Comparison of ENCODE assay signal across 8 cellular contexts in genomic region chr3:156291269-156292123, GRCh38.
DNase-seq lines count a peak whose midpoint lies in the region; ATAC-seq and TF ChIP-seq lines count a peak whose summit lies in the region.

No MANE protein-coding gene starts in this region.

- H3K9me3 ChIP-seq in ES-I3 (ENCODE audit: control insufficient read depth, insufficient read depth, low read length) (no peaks in the 10 kb centered on the region), lower lobe of right lung (no peaks in the 10 kb centered on the region), transverse colon (no peaks in the 10 kb centered on the region)

- H3K4me3 ChIP-seq in lower lobe of right lung (peak overlapping the region; percentile 33), transverse colon (peak overlapping the region in 3 of 4 donors; percentile 15 to 47 (median 20))

- H3K27me3 Mint-ChIP-seq in chondrocyte (ENCODE audit: low read depth) = peaks cover 48% of the 10 kb centered on the region

- H3K9ac ChIP-seq in ES-I3 (ENCODE audit: low read depth, low read length) = peak overlapping the region; percentile 26; the same call in 1 of the 2 replicates

- no peaks in the 10 kb centered on the region for H3K4me1 ChIP-seq in ES-I3 (ENCODE audit: insufficient read depth, low read length)
- peaks cover 12% of the 10 kb centered on the region for H3K4me1 ChIP-seq in lower lobe of right lung
- H3K4me1 ChIP-seq in transverse colon = peaks cover 0 to 9% (median 6%) of the 10 kb centered on the region in 4 donors

- DNase-seq in NCI-H1694 treated with DMSO at 0.1 percent for 48 hours (lab: John Stamatoyannopoulos, UW) (peak; percentile 57), chondrocyte (ENCODE audit: low spot score) (no peak), lower lobe of right lung (no peak), transverse colon (no peak), midbrain (lab: John Stamatoyannopoulos, UW) (no peak)

- TF ChIP-seq CTCF in chondrocyte (IDR thresholded peaks at IDR 0.05) (no peak), lower lobe of right lung (IDR thresholded peaks at IDR 0.05) (no peak), transverse colon (IDR thresholded peaks at IDR 0.05) (no peak)

- H3K36me3 ChIP-seq in ES-I3 (ENCODE audit: insufficient read depth, low read length) (no peaks in the 10 kb centered on the region), lower lobe of right lung (no peaks in the 10 kb centered on the region), transverse colon (no peaks in the 10 kb centered on the region)

- H3K27me3 ChIP-seq in lower lobe of right lung (ENCODE audit: low read depth) = peaks cover 45% of the 10 kb centered on the region
- peaks cover 43% of the 10 kb centered on the region for H3K27me3 ChIP-seq in transverse colon

- H3K27ac ChIP-seq in lower lobe of right lung (no peak overlapping the region), transverse colon (no peak overlapping the region)

- no peaks in the 10 kb centered on the region for H3K9me3 Mint-ChIP-seq in chondrocyte (ENCODE audit: low read depth)

- no peak for TF ChIP-seq EP300 in transverse colon (IDR thresholded peaks at IDR 0.05; ENCODE audit: low read depth)

- peak overlapping the region; percentile 67 for H3K4me3 Mint-ChIP-seq in chondrocyte (ENCODE audit: unreplicated experiment)

- WGBS in transverse colon (ENCODE audit: low coverage in 1 of 2), 2 donors = 14% methylated on average over 45 of the region's 51 CpGs; no CpG with 5 or more reads in 1 of the 2 donors

- ATAC-seq in lower lobe of right lung (peak; percentile 43 to 50), HG02610 (IDR thresholded peaks at IDR 0.05; ENCODE audit: unreplicated experiment) (no peak), GM19463 (IDR thresholded peaks at IDR 0.05; ENCODE audit: unreplicated experiment) (no peak)

- no peak for TF ChIP-seq POLR2A in transverse colon (IDR thresholded peaks at IDR 0.05)

- peaks cover 11% of the 10 kb centered on the region for H3K4me1 Mint-ChIP-seq in chondrocyte (ENCODE audit: low read depth)

- peaks cover 3% of the 10 kb centered on the region for H3K36me3 Mint-ChIP-seq in chondrocyte (ENCODE audit: low read depth)

- H3K27ac Mint-ChIP-seq in chondrocyte (ENCODE audit: unreplicated experiment) = no peak overlapping the region

- in situ Hi-C loops in transverse colon (cut with MboI; ENCODE audit: low pct_ligation_motif_present in 1 of 4, low pct_unique_long_range_greater_than_20kb in 1 of 4, low sequenced_read_pairs in 3 of 4) = no loop called here

- intact Hi-C loops in lower lobe of right lung (cut with DNase I) (no loop called here), transverse colon (cut with DNase I; ENCODE audit: low total_unique reads) (no loop called here)

Comparison
In these comparisons a context has a peak if more than half of its experiments do, and no peak if none do; other contexts are left out.
1. ATAC-seq: peak in lower lobe of right lung (2 of 2); none in HG02610 (single experiment) and GM19463 (single experiment).